Comparison of ENCODE assay signal across 1 cellular context in genomic region chr20:43457640-43458421, GRCh38.
TF ChIP-seq lines count a peak whose summit lies in the region.

Gene SRSF6 (plus strand): TSS chr20:43457896. CDS start chr20:43458034, 138 bp downstream.

TF ChIP-seq in HepG2, 621 proteins besides CTCF, POLR2A, EP300 and RAD21 (continued from another document and continues in another):
- peak; percentile 92 for TF ChIP-seq AKNA (CRISPR knock-in tag; IDR thresholded peaks at IDR 0.05; ENCODE audit: borderline replicate concordance)
- TF ChIP-seq CHD4 (IDR thresholded peaks at IDR 0.05; ENCODE audit: borderline replicate concordance, low read length): no peak
- 0 out of 2 replicates have a peak, but pooled peaks have one; percentile 86 for TF ChIP-seq ZNF17 (CRISPR knock-in tag; IDR thresholded peaks at IDR 0.05)
- TF ChIP-seq ZNF746 (CRISPR knock-in tag; IDR thresholded peaks at IDR 0.05): peak; percentile 93
- TF ChIP-seq ZNF788 (CRISPR knock-in tag; IDR thresholded peaks at IDR 0.05; ENCODE audit: borderline replicate concordance): peak; percentile 99
- peak; percentile 95 for TF ChIP-seq ZBTB38 (CRISPR knock-in tag; IDR thresholded peaks at IDR 0.05)
- peak; percentile 84; the same call in 1 of the 2 replicates for TF ChIP-seq MEF2D (CRISPR knock-in tag; IDR thresholded peaks at IDR 0.05)
- peak; percentile 99 for TF ChIP-seq ZNF563 (CRISPR knock-in tag; IDR thresholded peaks at IDR 0.05)
- TF ChIP-seq ARID5B (CRISPR knock-in tag; IDR thresholded peaks at IDR 0.05): peak; percentile 75
- TF ChIP-seq ZNF879 (CRISPR knock-in tag; IDR thresholded peaks at IDR 0.05): no peak
- TF ChIP-seq ZFY (CRISPR knock-in tag; IDR thresholded peaks at IDR 0.05): peak; percentile 99
- peak; percentile 94; the same call in 1 of the 2 replicates for TF ChIP-seq HINFP (CRISPR knock-in tag; IDR thresholded peaks at IDR 0.05; ENCODE audit: low read depth)
- TF ChIP-seq PAXIP1 (CRISPR knock-in tag; conservative IDR thresholded peaks at IDR 0.05): peak; percentile 49
- peak; percentile 52; the same call in 1 of the 2 replicates for TF ChIP-seq TBX3 (IDR thresholded peaks at IDR 0.05; ENCODE audit: borderline replicate concordance)
- peak; percentile 73 for TF ChIP-seq ZNF317 (CRISPR knock-in tag; IDR thresholded peaks at IDR 0.05)
- TF ChIP-seq ZBTB46 (CRISPR knock-in tag; IDR thresholded peaks at IDR 0.05; ENCODE audit: borderline replicate concordance): 0 out of 2 replicates have a peak, but pooled peaks have one; percentile 18
- TF ChIP-seq STAT6 (CRISPR knock-in tag; IDR thresholded peaks at IDR 0.05; ENCODE audit: borderline replicate concordance): no peak; the same call in 1 of the 2 replicates
- TF ChIP-seq CEBPG (CRISPR knock-in tag; IDR thresholded peaks at IDR 0.05): no peak
- no peak; the same call in 1 of the 2 replicates for TF ChIP-seq NFIC (IDR thresholded peaks at IDR 0.05; ENCODE audit: low read length)
- peak; percentile 72; the same call in 1 of the 2 replicates for TF ChIP-seq ZNF275 (CRISPR knock-in tag; IDR thresholded peaks at IDR 0.05; ENCODE audit: borderline replicate concordance)
- TF ChIP-seq ZNF12 (CRISPR knock-in tag; IDR thresholded peaks at IDR 0.05): peak; percentile 58; the same call in 1 of the 2 replicates
- TF ChIP-seq ZFP82 (CRISPR knock-in tag; IDR thresholded peaks at IDR 0.05; ENCODE audit: borderline replicate concordance): peak; percentile 100
- peak; percentile 79; the same call in 1 of the 2 replicates for TF ChIP-seq RARG (CRISPR knock-in tag; IDR thresholded peaks at IDR 0.05; ENCODE audit: low read depth)
- TF ChIP-seq ZNF576 (CRISPR knock-in tag; IDR thresholded peaks at IDR 0.05): no peak
- TF ChIP-seq HMGXB4 (CRISPR knock-in tag; IDR thresholded peaks at IDR 0.05; ENCODE audit: borderline replicate concordance in 1 of 2, low read depth in 1 of 2): peak; percentile 93 to 97
- peak; percentile 93; the same call in 1 of the 2 replicates for TF ChIP-seq ZFP36L2 (CRISPR knock-in tag; IDR thresholded peaks at IDR 0.05)
- TF ChIP-seq UBTF (CRISPR knock-in tag; IDR thresholded peaks at IDR 0.05): peak; percentile 70
